Comparison of ENCODE assay signal across 1 cellular context in genomic region chr2:96800762-96801463, GRCh38.
TF ChIP-seq lines count a peak whose summit lies in the region.

No MANE protein-coding gene starts in this region.

TF ChIP-seq in HepG2, 621 proteins besides CTCF, POLR2A, EP300 and RAD21 (continued from another document and continues in another):
- TF ChIP-seq ZBTB2 (CRISPR knock-in tag; IDR thresholded peaks at IDR 0.05; ENCODE audit: low read depth) (no peak), ZNF256 (CRISPR knock-in tag; conservative IDR thresholded peaks at IDR 0.05) (no peak), TBX3 (IDR thresholded peaks at IDR 0.05; ENCODE audit: borderline replicate concordance) (peak; percentile 16; the same call in 1 of the 2 replicates), RBM22 (optimal IDR thresholded peaks at IDR 0.05; ENCODE audit: low read length) (no peak), NPAS2 (CRISPR knock-in tag; IDR thresholded peaks at IDR 0.05; ENCODE audit: borderline replicate concordance) (no peak), ZNF552 (CRISPR knock-in tag; IDR thresholded peaks at IDR 0.05; ENCODE audit: borderline replicate concordance) (no peak), ZNF33B (CRISPR knock-in tag; IDR thresholded peaks at IDR 0.05) (no peak), ZNF724P (CRISPR knock-in tag; IDR thresholded peaks at IDR 0.05; ENCODE audit: borderline replicate concordance) (no peak), ZBTB10 (CRISPR knock-in tag; IDR thresholded peaks at IDR 0.05; ENCODE audit: borderline replicate concordance) (no peak), CCAR2 (optimal IDR thresholded peaks at IDR 0.05; ENCODE audit: low read depth, low read length) (no peak), ZFP36 (IDR thresholded peaks at IDR 0.05; ENCODE audit: borderline replicate concordance, low read depth, low read length, partially characterized antibody) (no peak), REXO4 (CRISPR knock-in tag; IDR thresholded peaks at IDR 0.05; ENCODE audit: borderline replicate concordance) (no peak), ZKSCAN8 (CRISPR knock-in tag; IDR thresholded peaks at IDR 0.05; ENCODE audit: borderline replicate concordance) (no peak), ZNF788 (CRISPR knock-in tag; IDR thresholded peaks at IDR 0.05; ENCODE audit: borderline replicate concordance) (peak; percentile 61; the same call in 1 of the 2 replicates), ETV6 (CRISPR knock-in tag; conservative IDR thresholded peaks at IDR 0.05) (no peak), IRF2 (CRISPR knock-in tag; IDR thresholded peaks at IDR 0.05) (no peak; the same call in 1 of the 2 replicates), NR2C2 (CRISPR knock-in tag; IDR thresholded peaks at IDR 0.05; ENCODE audit: borderline replicate concordance) (no peak), ZNF205 (CRISPR knock-in tag; IDR thresholded peaks at IDR 0.05) (0 out of 2 replicates have a peak, but pooled peaks have one; percentile 33), SNAPC5 (CRISPR knock-in tag; IDR thresholded peaks at IDR 0.05; ENCODE audit: borderline replicate concordance) (no peak), ZNF615 (CRISPR knock-in tag; IDR thresholded peaks at IDR 0.05; ENCODE audit: borderline replicate concordance) (no peak), IKZF5 (CRISPR knock-in tag; IDR thresholded peaks at IDR 0.05) (no peak), NCOA2 (CRISPR knock-in tag; IDR thresholded peaks at IDR 0.05) (no peak), DNMT1 (CRISPR knock-in tag; IDR thresholded peaks at IDR 0.05) (peak; percentile 86), GABPB1 (CRISPR knock-in tag; IDR thresholded peaks at IDR 0.05) (peak; percentile 66), ATAD3A (CRISPR knock-in tag; IDR thresholded peaks at IDR 0.05) (no peak), ZNF652 (CRISPR knock-in tag; IDR thresholded peaks at IDR 0.05; ENCODE audit: borderline replicate concordance, low read depth) (no peak), MED1 (CRISPR knock-in tag; IDR thresholded peaks at IDR 0.05) (no peak), BHLHE40 (IDR thresholded peaks at IDR 0.05; ENCODE audit: low read length) (0 out of 2 replicates have a peak, but pooled peaks have one; percentile 40), ZNF567 (CRISPR knock-in tag; IDR thresholded peaks at IDR 0.05; ENCODE audit: borderline replicate concordance) (no peak), ZNF230 (CRISPR knock-in tag; IDR thresholded peaks at IDR 0.05) (0 out of 2 replicates have a peak, but pooled peaks have one; percentile 34), SMARCE1 (IDR thresholded peaks at IDR 0.05; ENCODE audit: borderline replicate concordance) (no peak), HIC2 (CRISPR knock-in tag; IDR thresholded peaks at IDR 0.05; ENCODE audit: low read depth) (peak; percentile 81), RFXANK (CRISPR knock-in tag; IDR thresholded peaks at IDR 0.05) (no peak), BRCA1 (CRISPR knock-in tag; IDR thresholded peaks at IDR 0.05) (no peak), XRCC5 (optimal IDR thresholded peaks at IDR 0.05; ENCODE audit: low read length) (peak; percentile 87), RFX3 (CRISPR knock-in tag; IDR thresholded peaks at IDR 0.05) (no peak), FOXO4 (CRISPR knock-in tag; conservative IDR thresholded peaks at IDR 0.05) (no peak), CBX5 (CRISPR knock-in tag; IDR thresholded peaks at IDR 0.05; ENCODE audit: borderline replicate concordance) (peak; percentile 54; the same call in 1 of the 2 replicates), NFIB (CRISPR knock-in tag; IDR thresholded peaks at IDR 0.05; ENCODE audit: borderline replicate concordance) (no peak), HMGXB4 (CRISPR knock-in tag; IDR thresholded peaks at IDR 0.05; ENCODE audit: borderline replicate concordance in 1 of 2, low read depth in 1 of 2) (peak; percentile 51 to 78), SETDB1 (CRISPR knock-in tag; IDR thresholded peaks at IDR 0.05; ENCODE audit: borderline replicate concordance) (no peak), ZNF720 (CRISPR knock-in tag; IDR thresholded peaks at IDR 0.05) (no peak), ZNF891 (CRISPR knock-in tag; IDR thresholded peaks at IDR 0.05) (no peak), ZNF639 (CRISPR knock-in tag; conservative IDR thresholded peaks at IDR 0.05) (no peak), MTA1 (CRISPR knock-in tag; IDR thresholded peaks at IDR 0.05; ENCODE audit: borderline replicate concordance) (peak; percentile 59; the same call in 1 of the 2 replicates), RXRB (CRISPR knock-in tag; IDR thresholded peaks at IDR 0.05; ENCODE audit: borderline replicate concordance) (peak; percentile 43; the same call in 1 of the 2 replicates), ZNF382 (CRISPR knock-in tag; IDR thresholded peaks at IDR 0.05; ENCODE audit: borderline replicate concordance) (no peak), MYC (CRISPR knock-in tag; IDR thresholded peaks at IDR 0.05; ENCODE audit: borderline replicate concordance) (peak; percentile 81; the same call in 1 of the 2 replicates), ZBTB33 (CRISPR knock-in tag; IDR thresholded peaks at IDR 0.05) (peak; percentile 97), ZNF598 (CRISPR knock-in tag; IDR thresholded peaks at IDR 0.05; ENCODE audit: borderline replicate concordance) (no peak), ZNF569 (CRISPR knock-in tag; IDR thresholded peaks at IDR 0.05; ENCODE audit: borderline replicate concordance) (no peak), HINFP (CRISPR knock-in tag; IDR thresholded peaks at IDR 0.05; ENCODE audit: low read depth) (peak; percentile 51; the same call in 1 of the 2 replicates), ZNF772 (CRISPR knock-in tag; IDR thresholded peaks at IDR 0.05) (no peak), SATB2 (CRISPR knock-in tag; IDR thresholded peaks at IDR 0.05) (no peak), MYNN (CRISPR knock-in tag; IDR thresholded peaks at IDR 0.05; ENCODE audit: low read depth) (no peak)
